1 cellular context compared by ENCODE assay signal in genomic region chr1:64136296-64136695, GRCh38.
TF ChIP-seq lines count a peak whose summit lies in the region.

No MANE protein-coding gene starts in this region.

TF ChIP-seq in GM23338, 12 proteins besides CTCF, POLR2A, EP300 and RAD21 (continued from another document):
- TF ChIP-seq ZNF462 (CRISPR knock-in tag; IDR thresholded peaks at IDR 0.05) (no peak), ZNF114 (CRISPR knock-in tag; IDR thresholded peaks at IDR 0.05) (no peak), ETS1 (IDR thresholded peaks at IDR 0.05) (no peak), REST (IDR thresholded peaks at IDR 0.05; ENCODE audit: unreplicated experiment) (no peak), EZH2phosphoT487 (IDR thresholded peaks at IDR 0.05; ENCODE audit: unreplicated experiment) (no peak), ZNF331 (CRISPR knock-in tag; IDR thresholded peaks at IDR 0.05; ENCODE audit: low read depth) (no peak), EZH2 (IDR thresholded peaks at IDR 0.05; ENCODE audit: low read depth, unreplicated experiment) (no peak), STAT1 (IDR thresholded peaks at IDR 0.05; ENCODE audit: unreplicated experiment) (no peak)
